Comparison of ENCODE assay signal across 1 cellular context in the genomic region with DNA sequence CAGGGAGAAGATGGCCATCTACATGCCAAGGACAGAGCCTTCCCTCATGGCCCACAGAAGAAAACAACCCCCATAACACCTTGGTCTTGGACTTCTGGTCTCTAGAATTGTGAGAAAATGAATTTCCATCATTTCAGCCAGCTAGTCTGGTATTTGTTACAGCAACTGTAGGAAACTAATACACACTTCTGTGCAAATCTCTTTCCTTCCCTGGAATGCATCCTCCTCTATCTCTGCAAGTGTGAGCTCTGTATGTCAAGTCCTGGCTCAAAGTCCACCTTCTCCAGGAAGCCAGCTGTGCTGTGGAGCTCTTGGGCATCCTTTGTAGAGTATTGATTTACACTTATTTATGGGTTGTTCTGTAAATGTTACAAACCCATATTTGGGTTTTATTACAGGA.
TF ChIP-seq lines count a peak whose summit lies in the region.

No MANE protein-coding gene starts in this region.

TF ChIP-seq in K562, 482 proteins besides CTCF, POLR2A, EP300 and RAD21 (continued from another document):
- TF ChIP-seq ATF4 (CRISPR knock-in tag; IDR thresholded peaks at IDR 0.05) (no peak), E2F3 (CRISPR knock-in tag; IDR thresholded peaks at IDR 0.05) (no peak)
- TF ChIP-seq, protein P1, sequence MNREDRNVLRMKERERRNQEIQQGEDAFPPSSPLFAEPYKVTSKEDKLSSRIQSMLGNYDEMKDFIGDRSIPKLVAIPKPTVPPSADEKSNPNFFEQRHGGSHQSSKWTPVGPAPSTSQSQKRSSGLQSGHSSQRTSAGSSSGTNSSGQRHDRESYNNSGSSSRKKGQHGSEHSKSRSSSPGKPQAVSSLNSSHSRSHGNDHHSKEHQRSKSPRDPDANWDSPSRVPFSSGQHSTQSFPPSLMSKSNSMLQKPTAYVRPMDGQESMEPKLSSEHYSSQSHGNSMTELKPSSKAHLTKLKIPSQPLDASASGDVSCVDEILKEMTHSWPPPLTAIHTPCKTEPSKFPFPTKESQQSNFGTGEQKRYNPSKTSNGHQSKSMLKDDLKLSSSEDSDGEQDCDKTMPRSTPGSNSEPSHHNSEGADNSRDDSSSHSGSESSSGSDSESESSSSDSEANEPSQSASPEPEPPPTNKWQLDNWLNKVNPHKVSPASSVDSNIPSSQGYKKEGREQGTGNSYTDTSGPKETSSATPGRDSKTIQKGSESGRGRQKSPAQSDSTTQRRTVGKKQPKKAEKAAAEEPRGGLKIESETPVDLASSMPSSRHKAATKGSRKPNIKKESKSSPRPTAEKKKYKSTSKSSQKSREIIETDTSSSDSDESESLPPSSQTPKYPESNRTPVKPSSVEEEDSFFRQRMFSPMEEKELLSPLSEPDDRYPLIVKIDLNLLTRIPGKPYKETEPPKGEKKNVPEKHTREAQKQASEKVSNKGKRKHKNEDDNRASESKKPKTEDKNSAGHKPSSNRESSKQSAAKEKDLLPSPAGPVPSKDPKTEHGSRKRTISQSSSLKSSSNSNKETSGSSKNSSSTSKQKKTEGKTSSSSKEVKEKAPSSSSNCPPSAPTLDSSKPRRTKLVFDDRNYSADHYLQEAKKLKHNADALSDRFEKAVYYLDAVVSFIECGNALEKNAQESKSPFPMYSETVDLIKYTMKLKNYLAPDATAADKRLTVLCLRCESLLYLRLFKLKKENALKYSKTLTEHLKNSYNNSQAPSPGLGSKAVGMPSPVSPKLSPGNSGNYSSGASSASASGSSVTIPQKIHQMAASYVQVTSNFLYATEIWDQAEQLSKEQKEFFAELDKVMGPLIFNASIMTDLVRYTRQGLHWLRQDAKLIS (CRISPR knock-in tag; IDR thresholded peaks at IDR 0.05) = no peak
